In genomic region chr1:159315381-159315780, GRCh38 we compare ENCODE assay signal across 20 cellular contexts. TPM values are rescaled to one million over a fixed set of nuclear protein-coding genes. Genes with fewer than 3 reads are reported as not detected.
DNase-seq lines count a peak whose midpoint lies in the region; ATAC-seq, FAIRE-seq and TF ChIP-seq lines count a peak whose summit lies in the region.
"Had no signal": no experiment of that assay in that cellular context is flagged by ENCODE, and none has a peak within 500 bp of the region (broad histone marks: within the 10 kb centered on the region; RNA-seq: fewer than 3 reads in every experiment).

No MANE protein-coding gene starts in this region.

- H3K4me3 ChIP-seq in NB4 (ENCODE audit: low read depth, low read length) (no peak overlapping the region), mucosa of descending colon (no peak overlapping the region)
- H3K4me3 ChIP-seq: PC-9 had no signal

- H3K27me3 Mint-ChIP-seq in stimulated activated memory B cell treated with anti-CD40 and anti-IgM and Interleukin-4, amounts not matched to agents 10 μg/mL and 1 μg/mL and 100 μg/mL, for 72 hours: peaks cover 28% of the 10 kb centered on the region

- H3K4me3 Mint-ChIP-seq in stimulated activated memory B cell treated with anti-CD40 and anti-IgM and Interleukin-4, amounts not matched to agents 10 μg/mL and 1 μg/mL and 100 μg/mL, for 72 hours: no peak overlapping the region

- ATAC-seq in GM18867 (IDR thresholded peaks at IDR 0.05; ENCODE audit: unreplicated experiment): peak; percentile 65
- peak; percentile 62 for ATAC-seq in stimulated activated memory B cell treated with anti-CD40 and anti-IgM and Interleukin-4, amounts not matched to agents 10 μg/mL and 1 μg/mL and 100 μg/mL, for 72 hours
- ATAC-seq in mucosa of descending colon: no peak
- ATAC-seq: HCT116, SK-N-SH treated with all-trans-retinoic acid at 6 μM for 48 hours had no signal

- DNase-seq in NB4 (ENCODE audit: low read depth): peak; percentile 20
- DNase-seq in SKM-1 treated with dmso at 0.1 percent for 144 hours (lab: John Stamatoyannopoulos, UW; ENCODE audit: unreplicated experiment): peak; percentile 62
- no peak for DNase-seq in RCC 7860 (ENCODE audit: low spot score)
- no peak for DNase-seq in activated CD4-positive, alpha-beta T cell treated with anti-CD3 and anti-CD28 coated beads, Interleukin-2, amount 50 U/mL, for 48 hours
- DNase-seq in head of caudate nucleus: no peak
- DNase-seq in mucosa of descending colon: no peak
- DNase-seq: EL, IMR-90, NCI-H1092, NCI-H187, NCI-H2171, PC-9 had no signal

- FAIRE-seq in RCC 7860 (lab: Jason Lieb, UNC): no peak
- FAIRE-seq: GM18507 had no signal

- H3K4me1 Mint-ChIP-seq in stimulated activated memory B cell treated with anti-CD40 and anti-IgM and Interleukin-4, amounts not matched to agents 10 μg/mL and 1 μg/mL and 100 μg/mL, for 72 hours: peaks cover 14% of the 10 kb centered on the region

- H3K36me3 Mint-ChIP-seq in stimulated activated memory B cell treated with anti-CD40 and anti-IgM and Interleukin-4, amounts not matched to agents 10 μg/mL and 1 μg/mL and 100 μg/mL, for 72 hours: no peaks in the 10 kb centered on the region

- H3K9me3 Mint-ChIP-seq in stimulated activated memory B cell treated with anti-CD40 and anti-IgM and Interleukin-4, amounts not matched to agents 10 μg/mL and 1 μg/mL and 100 μg/mL, for 72 hours: no peaks in the 10 kb centered on the region

- H3K36me3 ChIP-seq in mucosa of descending colon (ENCODE audit: low read depth): no peaks in the 10 kb centered on the region

- no peak overlapping the region for H3K27ac Mint-ChIP-seq in stimulated activated memory B cell treated with anti-CD40 and anti-IgM and Interleukin-4, amounts not matched to agents 10 μg/mL and 1 μg/mL and 100 μg/mL, for 72 hours

- no peaks in the 10 kb centered on the region for H3K9me3 ChIP-seq in mucosa of descending colon

- no peaks in the 10 kb centered on the region for H3K4me1 ChIP-seq in mucosa of descending colon (ENCODE audit: low read depth)

- no peak for TF ChIP-seq CTCF in NB4 (IDR thresholded peaks at IDR 0.05; ENCODE audit: low read depth, low read length)
- TF ChIP-seq CTCF in mucosa of descending colon (IDR thresholded peaks at IDR 0.05): no peak

- TF ChIP-seq POLR2A in NB4 (IDR thresholded peaks at IDR 0.05; ENCODE audit: extremely low read depth, insufficient read length): no peak

- intact Hi-C loops in head of caudate nucleus (cut with DNase I): no loop called here
- intact Hi-C loops in mucosa of descending colon (cut with DNase I, micrococcal nuclease): no loop called here

RNA-seq across cellular contexts. Expression of gene FCER1A, which starts 13.2 kb away (rescaled TPM):
- total RNA-seq in mucosa of descending colon: 1 to 10 TPM in 2 of 3 donors, under 1 TPM in 1; 0.46 to 1.7 (median 1.1) TPM
- total RNA-seq: HT-29; IMR-90; LHCN-M2; PC-9; T-helper 2 cell treated with Interferon-gamma antibody and Interleukin-4, amounts not matched to agents 100 ng/mL and 5 ng/mL, for 36 hours had no signal

Comparison
In these comparisons a context has a peak if more than half of its experiments do, and no peak if none do; other contexts are left out.
1. DNase-seq: peak in NB4 (single experiment) and SKM-1 treated with dmso at 0.1 percent for 144 hours (single experiment); none in RCC 7860 (single experiment), activated CD4-positive, alpha-beta T cell treated with anti-CD3 and anti-CD28 coated beads, Interleukin-2, amount 50 U/mL, for 48 hours (0 of 2), head of caudate nucleus (0 of 42) and mucosa of descending colon (0 of 3).